1 cellular context compared by ENCODE assay signal in genomic region chr3:46750555-46751038, GRCh38.
TF ChIP-seq lines count a peak whose summit lies in the region.

No MANE protein-coding gene starts in this region.

TF ChIP-seq in K562, 482 proteins besides CTCF, POLR2A, EP300 and RAD21 (continued from another document):
- TF ChIP-seq SIX5 (IDR thresholded peaks at IDR 0.05; ENCODE audit: borderline replicate concordance in 1 of 2, insufficient read depth in 1 of 2, low read depth in 1 of 2, low read length in 2 of 2) (no peak), MYC (IDR thresholded peaks at IDR 0.05; ENCODE audit: low read depth, low read length) (peak; percentile 78), MYC (CRISPR knock-in tag; IDR thresholded peaks at IDR 0.05; ENCODE audit: borderline replicate concordance, low read depth) (peak; percentile 50; the same call in 1 of the 2 replicates), ZNF384 (IDR thresholded peaks at IDR 0.05; ENCODE audit: low read depth, low read length) (no peak), ZNF395 (CRISPR knock-in tag; IDR thresholded peaks at IDR 0.05) (no peak), SIN3A (IDR thresholded peaks at IDR 0.05; ENCODE audit: borderline replicate concordance in 2 of 2, control insufficient read depth in 1 of 2, low read depth in 2 of 2, low read length in 2 of 2) (no peak), ZNF695 (CRISPR knock-in tag; IDR thresholded peaks at IDR 0.05) (no peak), JUN (IDR thresholded peaks at IDR 0.05; ENCODE audit: borderline replicate concordance, low read depth, low read length) (peak; percentile 14; the same call in 1 of the 2 replicates), JUN (CRISPR knock-in tag; IDR thresholded peaks at IDR 0.05; ENCODE audit: borderline replicate concordance) (no peak), RBM25 (IDR thresholded peaks at IDR 0.05; ENCODE audit: low read depth, low read length, severe bottlenecking) (no peak), CUX1 (CRISPR knock-in tag; IDR thresholded peaks at IDR 0.05) (no peak), THRB (CRISPR knock-in tag; conservative IDR thresholded peaks at IDR 0.05) (no peak), KLF1 (tag; IDR thresholded peaks at IDR 0.05) (no peak), PTTG1 (tag; IDR thresholded peaks at IDR 0.05; ENCODE audit: low read depth) (no peak), GATA2 (CRISPR knock-in tag; IDR thresholded peaks at IDR 0.05) (no peak), BHLHE40 (IDR thresholded peaks at IDR 0.05; ENCODE audit: low read length) (peak; percentile 96), NR2C2 (CRISPR knock-in tag; IDR thresholded peaks at IDR 0.05) (peak; percentile 57; the same call in 1 of the 2 replicates), NR2C2 (tag; IDR thresholded peaks at IDR 0.05) (no peak), POLR2AphosphoS2 (IDR thresholded peaks at IDR 0.05; ENCODE audit: low read length) (no peak), MED1 (CRISPR knock-in tag; IDR thresholded peaks at IDR 0.05; ENCODE audit: borderline replicate concordance) (no peak), U2AF1 (optimal IDR thresholded peaks at IDR 0.05; ENCODE audit: low read depth, low read length) (no peak)
- TF ChIP-seq, protein P1, sequence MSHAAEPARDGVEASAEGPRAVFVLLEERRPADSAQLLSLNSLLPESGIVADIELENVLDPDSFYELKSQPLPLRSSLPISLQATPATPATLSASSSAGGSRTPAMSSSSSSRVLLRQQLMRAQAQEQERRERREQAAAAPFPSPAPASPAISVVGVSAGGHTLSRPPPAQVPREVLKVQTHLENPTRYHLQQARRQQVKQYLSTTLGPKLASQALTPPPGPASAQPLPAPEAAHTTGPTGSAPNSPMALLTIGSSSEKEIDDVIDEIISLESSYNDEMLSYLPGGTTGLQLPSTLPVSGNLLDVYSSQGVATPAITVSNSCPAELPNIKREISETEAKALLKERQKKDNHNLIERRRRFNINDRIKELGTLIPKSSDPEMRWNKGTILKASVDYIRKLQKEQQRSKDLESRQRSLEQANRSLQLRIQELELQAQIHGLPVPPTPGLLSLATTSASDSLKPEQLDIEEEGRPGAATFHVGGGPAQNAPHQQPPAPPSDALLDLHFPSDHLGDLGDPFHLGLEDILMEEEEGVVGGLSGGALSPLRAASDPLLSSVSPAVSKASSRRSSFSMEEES (CRISPR knock-in tag; IDR thresholded peaks at IDR 0.05) = peak; percentile 70
TF ChIP-seq in K562: peak in this region for 47.
